ENCODE assay signal across 1 cellular context in the genomic region with DNA sequence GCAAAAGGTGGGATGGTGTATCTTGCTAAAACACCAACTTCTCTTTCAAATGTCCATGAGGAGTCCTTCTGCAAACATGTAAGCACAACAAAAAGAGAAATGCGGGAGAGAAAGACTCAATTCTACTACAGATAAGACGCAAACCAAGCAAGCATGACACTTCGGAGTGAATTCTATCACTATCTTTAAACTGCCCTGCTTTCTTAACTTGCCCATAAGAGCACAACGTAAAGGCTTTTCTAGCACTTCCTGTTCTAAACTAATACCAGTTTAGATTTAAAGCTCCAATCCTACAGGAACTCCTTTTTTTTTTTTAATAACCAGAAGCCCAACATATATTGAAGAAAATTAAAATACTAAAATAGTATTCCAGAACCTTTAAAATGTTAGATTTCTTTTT.
TF ChIP-seq lines count a peak whose summit lies in the region.

No MANE protein-coding gene starts in this region.

TF ChIP-seq in GM23338, 12 proteins besides CTCF, POLR2A, EP300 and RAD21 (continued from another document):
- TF ChIP-seq ZNF462 (CRISPR knock-in tag; IDR thresholded peaks at IDR 0.05) (no peak), EZH2 (IDR thresholded peaks at IDR 0.05; ENCODE audit: low read depth, unreplicated experiment) (no peak)
TF ChIP-seq in GM23338: peak in this region for 0.
